ENCODE assay signal across 8 cellular contexts in genomic region chr11:86069408-86070086, GRCh38. TPM values are rescaled to one million over a fixed set of nuclear protein-coding genes. Genes with fewer than 3 reads are reported as not detected.
A peak's percentile ranks its signal among the peaks of the same experiment; 100 is the strongest.
DNase-seq lines count a peak whose midpoint lies in the region; ATAC-seq and TF ChIP-seq lines count a peak whose summit lies in the region.

No MANE protein-coding gene starts in this region.

- H3K27ac ChIP-seq in A673 (ENCODE audit: low read depth, low read length, poor library complexity, severe bottlenecking): peak overlapping the region; percentile 90
- H3K27ac ChIP-seq in body of pancreas: peak overlapping the region; percentile 84 to 97 (median 91)

- no peak for TF ChIP-seq CTCF in A673 (conservative IDR thresholded peaks at IDR 0.05; ENCODE audit: low read depth, low read length)
- TF ChIP-seq CTCF in GM10248 (IDR thresholded peaks at IDR 0.05; ENCODE audit: control extremely low read depth, extremely low read depth, low read depth, missing control alignments): no peak
- no peak for TF ChIP-seq CTCF in body of pancreas (IDR thresholded peaks at IDR 0.05)

- H3K4me3 ChIP-seq in A673 (ENCODE audit: low read depth, low read length, poor library complexity, severe bottlenecking): peak overlapping the region; percentile 76
- no peak overlapping the region for H3K4me3 ChIP-seq in body of pancreas
- peak overlapping the region; percentile 90; the same call in 1 of the 2 replicates for H3K4me3 ChIP-seq in iPS-18c (ENCODE audit: insufficient read depth, low read depth, low read length)
- H3K4me3 ChIP-seq in skeletal muscle satellite cell (ENCODE audit: low read length): peak overlapping the region; percentile 69

- peak; percentile 75 for DNase-seq in A673 (ENCODE audit: low spot score)
- peak; percentile 44 for DNase-seq in GM10248 (ENCODE audit: extremely low spot score)
- DNase-seq in NOMO-1 treated with dmso at 0.1 percent for 144 hours (lab: John Stamatoyannopoulos, UW; ENCODE audit: unreplicated experiment): peak; percentile 88
- DNase-seq in body of pancreas: peak in 3 of 4 donors; percentile 12 to 65 (median 24)
- no peak for DNase-seq in NCI-H1105 treated with DMSO at 0.1 percent for 48 hours (lab: John Stamatoyannopoulos, UW)

- CTCF ChIA-PET in A673 (lab: Charles Lee): interaction anchor here (1.0 to 1.2 kb wide), 3 partner anchors 28 to 149 kb away, joined by 3 to 10 read pairs (median 3); no protein-coding TSS in a partner anchor
- CTCF ChIA-PET in GM10248 (lab: Yijun Ruan, JAX): interaction anchor here (0.8 to 3.0 kb wide), 18 partner anchors 11 to 222 kb away, joined by 3 to 16 read pairs (median 4); no protein-coding TSS in a partner anchor

- POLR2A ChIA-PET in A673 (lab: Charles Lee; ENCODE audit: low non-redundant PET) (interaction anchor here (0.5 to 0.7 kb wide), 4 partner anchors 34 to 156 kb away, joined by 3 to 4 read pairs (median 4); no protein-coding TSS in a partner anchor), GM10248 (lab: Yijun Ruan, JAX) (interaction anchor here (0.6 kb wide), 2 partner anchors 124 to 226 kb away, joined by 3 read pairs; no protein-coding TSS in a partner anchor)

- ATAC-seq in HG02938 (IDR thresholded peaks at IDR 0.05; ENCODE audit: unreplicated experiment) (peak; percentile 28), body of pancreas (peak; percentile 41)

- peak in 2 of 3 donors; percentile 54 to 60 for TF ChIP-seq POLR2A in body of pancreas (IDR thresholded peaks at IDR 0.05)

- H3K9me3 ChIP-seq in A673 (ENCODE audit: low read depth, low read length, poor library complexity, severe bottlenecking) (no peaks in the 10 kb centered on the region), body of pancreas (no peaks in the 10 kb centered on the region), iPS-18c (ENCODE audit: control insufficient read depth, insufficient read depth, low read length) (no peaks in the 10 kb centered on the region), skeletal muscle satellite cell (replicated peaks; ENCODE audit: low read length) (no peaks in the 10 kb centered on the region)

- H3K9ac ChIP-seq in skeletal muscle satellite cell (ENCODE audit: low read depth, low read length): peak overlapping the region; percentile 96

- H3K27me3 ChIP-seq in A673 (replicated peaks; ENCODE audit: insufficient read depth, low read depth, low read length, poor library complexity) (no peaks in the 10 kb centered on the region), body of pancreas (no peaks in the 10 kb centered on the region), skeletal muscle satellite cell (ENCODE audit: control insufficient read depth, insufficient read depth, low read length) (no peaks in the 10 kb centered on the region)

- 5 to 6% methylated on average over 10 to 14 of the region's 14 CpGs for WGBS in body of pancreas, 2 donors

- H3K36me3 ChIP-seq in A673 (ENCODE audit: insufficient read depth, low read length, poor library complexity, severe bottlenecking): no peaks in the 10 kb centered on the region
- no peaks in the 10 kb centered on the region for H3K36me3 ChIP-seq in body of pancreas (replicated peaks in 1 of 2; ENCODE audit: insufficient read depth in 1 of 2, low read depth in 2 of 2)
- no peaks in the 10 kb centered on the region for H3K36me3 ChIP-seq in skeletal muscle satellite cell (ENCODE audit: insufficient read depth, low read length)

- intact Hi-C loops in A673 (cut with micrococcal nuclease; ENCODE audit: unreplicated experiment): loop anchor here (5.0 kb wide), 1 partner anchor 178 kb away; no protein-coding TSS in a partner anchor
- intact Hi-C loops in body of pancreas (cut with DNase I): no loop called here

- TSS peak; percentile 97 for BruUV-seq in A673 (replicated peaks; lab: Mats Ljungman, UMichigan)

- peak overlapping the region; percentile 94 for H3K4me2 ChIP-seq in skeletal muscle satellite cell (ENCODE audit: low read length)

- H3K4me1 ChIP-seq in A673 (ENCODE audit: insufficient read depth, low read length, poor library complexity, severe bottlenecking) (peaks cover 29% of the 10 kb centered on the region), body of pancreas (peaks cover 24% of the 10 kb centered on the region), skeletal muscle satellite cell (ENCODE audit: control insufficient read depth, insufficient read depth, low read length) (peaks cover 26% of the 10 kb centered on the region)

RNA-seq across cellular contexts. Expression of gene PICALM, which starts 0.7 kb away (rescaled TPM):
- total RNA-seq in A673 (2021) (168 and 174 TPM in 2 replicates), body of pancreas (100 to 1,000 TPM in 1 of 2 donors, 10 to 100 TPM in 1; 97.8 to 132 TPM)
- total RNA-seq in skeletal muscle satellite cell (2012; rRNA removed): 166 and 219 TPM in 2 replicates

Comparison
In these comparisons a context has a peak if more than half of its experiments do, and no peak if none do; other contexts are left out.
1. H3K4me3 ChIP-seq: peak in A673 (single experiment), iPS-18c (single experiment) and skeletal muscle satellite cell (single experiment); none in body of pancreas (0 of 2).